In genomic region chr7:144975882-144976281, GRCh38 we compare ENCODE assay signal across 22 cellular contexts.
"Had no signal": no experiment of that assay in that cellular context is flagged by ENCODE, and none has a peak within 500 bp of the region (broad histone marks: within the 10 kb centered on the region; RNA-seq: fewer than 3 reads in every experiment).

No MANE protein-coding gene starts in this region.

- H3K27ac ChIP-seq: lower lobe of right lung, prostate gland, right atrium auricular region, stomach, upper lobe of left lung had no signal

- H3K36me3 Mint-ChIP-seq: activated naive CD8-positive, alpha-beta T cell treated with anti-CD3 and anti-CD28 coated beads, Interleukin-2, amount 10 ng/mL, durations not matched to agents 7 days and 5 days had no signal

- ATAC-seq: activated CD8-positive, alpha-beta T cell treated with anti-CD3 and anti-CD28 coated beads, Interleukin-2, amount 10 ng/mL, durations not matched to agents 7 days and 5 days; effector memory CD8-positive, alpha-beta T cell; lower lobe of right lung; naive thymus-derived CD8-positive, alpha-beta T cell had no signal

- H3K4me3 ChIP-seq: lower lobe of right lung, prostate gland, right atrium auricular region, stomach, upper lobe of left lung had no signal

- H3K4me3 Mint-ChIP-seq: activated CD4-positive, alpha-beta T cell treated with anti-CD3 and anti-CD28 coated beads, Interleukin-2, amount 10 ng/mL, durations not matched to agents 24 days and 14 days; activated CD8-positive, alpha-beta T cell treated with anti-CD3 and anti-CD28 coated beads, Interleukin-2, amount 10 ng/mL, durations not matched to agents 7 days and 5 days; activated naive CD8-positive, alpha-beta T cell treated with anti-CD3 and anti-CD28 coated beads, Interleukin-2, amount 10 ng/mL, durations not matched to agents 7 days and 5 days; effector memory CD8-positive, alpha-beta T cell; naive thymus-derived CD8-positive, alpha-beta T cell had no signal

- H3K27me3 ChIP-seq: right atrium auricular region, stomach, upper lobe of left lung had no signal

- H3K27ac Mint-ChIP-seq: activated CD4-positive, alpha-beta T cell treated with anti-CD3 and anti-CD28 coated beads, Interleukin-2, amount 10 ng/mL, durations not matched to agents 24 days and 14 days; activated CD8-positive, alpha-beta T cell treated with anti-CD3 and anti-CD28 coated beads, Interleukin-2, amount 10 ng/mL, durations not matched to agents 7 days and 5 days; activated naive CD8-positive, alpha-beta T cell treated with anti-CD3 and anti-CD28 coated beads, Interleukin-2, amount 10 ng/mL, durations not matched to agents 7 days and 5 days; effector memory CD8-positive, alpha-beta T cell; naive thymus-derived CD8-positive, alpha-beta T cell had no signal

- DNase-seq: activated CD4-positive, alpha-beta T cell treated with anti-CD3 and anti-CD28 coated beads, Interleukin-2, amount 10 ng/mL, durations not matched to agents 24 days and 14 days; activated CD4-positive, CD25-positive, alpha-beta regulatory T cell; activated CD8-positive, alpha-beta memory T cell treated with anti-CD3 and anti-CD28 coated beads, Interleukin-2, amount 50 U/mL, for 4 hours; activated CD8-positive, alpha-beta T cell treated with anti-CD3 and anti-CD28 coated beads, Interleukin-2, amount 10 ng/mL, durations not matched to agents 7 days and 5 days; activated effector memory CD4-positive, alpha-beta T cell treated with anti-CD3 and anti-CD28 coated beads, Interleukin-2, amount 50 U/mL, for 16 hours; activated naive CD8-positive, alpha-beta T cell treated with anti-CD3 and anti-CD28 coated beads, Interleukin-2, amount 10 ng/mL, durations not matched to agents 7 days and 5 days; activated T-cell treated with anti-CD3 and anti-CD28 coated beads, Interleukin-2, amount 50 U/mL, for 48 hours; amygdala; caudate nucleus; effector memory CD8-positive, alpha-beta T cell; foreskin fibroblast; glutamatergic neuron; hippocampal formation; islet precursor cell; lower lobe of right lung; naive thymus-derived CD8-positive, alpha-beta T cell; stimulated activated CD4-positive, alpha-beta T cell treated with anti-CD3 and anti-CD28 coated beads, Interleukin-2, amount 100 ng/mL, for 24 hours; stomach; T-helper 9 cell; upper lobe of left lung had no signal

- H3K9me3 Mint-ChIP-seq: activated CD4-positive, alpha-beta T cell treated with anti-CD3 and anti-CD28 coated beads, Interleukin-2, amount 10 ng/mL, durations not matched to agents 24 days and 14 days; effector memory CD8-positive, alpha-beta T cell had no signal

- H3K4me1 Mint-ChIP-seq: activated CD4-positive, alpha-beta T cell treated with anti-CD3 and anti-CD28 coated beads, Interleukin-2, amount 10 ng/mL, durations not matched to agents 24 days and 14 days; activated naive CD8-positive, alpha-beta T cell treated with anti-CD3 and anti-CD28 coated beads, Interleukin-2, amount 10 ng/mL, durations not matched to agents 7 days and 5 days; naive thymus-derived CD8-positive, alpha-beta T cell had no signal

- H3K4me1 ChIP-seq: lower lobe of right lung, prostate gland, right atrium auricular region, stomach, upper lobe of left lung had no signal

- H3K9me3 ChIP-seq: lower lobe of right lung, prostate gland, right atrium auricular region, stomach, upper lobe of left lung had no signal

- H3K27me3 Mint-ChIP-seq: activated CD4-positive, alpha-beta T cell treated with anti-CD3 and anti-CD28 coated beads, Interleukin-2, amount 10 ng/mL, durations not matched to agents 24 days and 14 days; activated naive CD8-positive, alpha-beta T cell treated with anti-CD3 and anti-CD28 coated beads, Interleukin-2, amount 10 ng/mL, durations not matched to agents 7 days and 5 days had no signal

- H3K36me3 ChIP-seq: lower lobe of right lung, prostate gland, right atrium auricular region, stomach, upper lobe of left lung had no signal
